ENCODE assay signal across 21 cellular contexts in the genomic region with DNA sequence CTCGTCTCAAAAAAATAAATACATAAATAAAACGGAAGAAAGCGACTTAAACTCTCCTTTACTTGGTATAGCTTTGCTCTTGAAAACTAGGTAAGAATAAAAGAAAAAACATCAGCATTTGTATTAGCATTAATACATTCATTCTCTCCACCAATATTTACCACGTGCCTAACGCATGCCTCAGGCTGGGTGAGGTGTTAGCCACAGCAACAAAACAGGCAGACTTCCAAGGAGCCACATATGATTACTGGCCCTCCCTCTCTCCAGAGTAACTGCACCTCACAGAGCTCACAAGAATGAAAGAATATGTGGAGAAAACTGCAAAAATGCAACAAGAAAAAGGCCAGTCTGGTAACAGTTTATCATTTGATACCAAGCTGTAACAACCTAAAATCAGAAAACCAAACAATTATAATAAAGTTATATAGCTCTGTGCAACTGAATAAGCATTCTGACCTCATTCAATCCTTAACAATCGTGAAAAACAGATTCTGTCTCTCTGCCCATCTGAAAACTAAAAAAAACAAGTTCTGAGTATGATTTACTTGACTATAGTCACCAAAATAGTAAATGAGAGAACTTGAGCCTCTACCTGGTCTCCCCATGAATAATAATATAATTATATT. TPM values are rescaled to one million over a fixed set of nuclear protein-coding genes. Genes with fewer than 3 reads are reported as not detected.
DNase-seq lines count a peak whose midpoint lies in the region; ATAC-seq, FAIRE-seq and TF ChIP-seq lines count a peak whose summit lies in the region.
"Had no signal": no experiment of that assay in that cellular context is flagged by ENCODE, and none has a peak within 500 bp of the region (broad histone marks: within the 10 kb centered on the region; RNA-seq: fewer than 3 reads in every experiment).

No MANE protein-coding gene starts in this region.

- no peak for DNase-seq in activated CD8-positive, alpha-beta T cell treated with anti-CD3 and anti-CD28 coated beads for 36 hours
- DNase-seq in activated CD8-positive, alpha-beta T cell treated with anti-CD3 and anti-CD28 coated beads, Interleukin-2, amount 10 ng/mL, durations not matched to agents 7 days and 5 days = no peak
- DNase-seq in activated T-helper 2 cell treated with anti-CD3 and anti-CD28 coated beads, Interferon-gamma antibody, Interleukin-2, Interleukin-4, amounts not matched to agents 10 μg/mL and 5 μg/mL and 100 μg/mL, durations not matched to agents 14 hours and 24 hours and 36 hours (ENCODE audit: low spot score) = no peak
- DNase-seq in fibroblast of mammary gland (ENCODE audit: low read depth) = peak; percentile 27
- DNase-seq in small intestine = peak; percentile 7
- no peak for DNase-seq in activated effector memory CD4-positive, alpha-beta T cell treated with Interleukin-2 at 50 U/mL for 16 hours
- DNase-seq in Karpas-422 = no peak
- DNase-seq in Calu3 = no peak
- DNase-seq: activated B cell treated with CpG ODN at 0.5 μM for 24 hours; CD4-positive, CD25-positive, alpha-beta regulatory T cell; MG63; NCI-H187 treated with DMSO at 0.1 percent for 48 hours; NCI-H69; Peyer's patch; sigmoid colon; stimulated activated CD4-positive, alpha-beta T cell treated with anti-CD3 and anti-CD28 coated beads, Interleukin-4, amount 100 ng/mL, for 24 hours had no signal

- H3K4me1 Mint-ChIP-seq in activated CD8-positive, alpha-beta T cell treated with anti-CD3 and anti-CD28 coated beads for 36 hours (ENCODE audit: low read depth) = peaks cover 64% of the 10 kb centered on the region
- H3K4me1 Mint-ChIP-seq in activated CD8-positive, alpha-beta T cell treated with anti-CD3 and anti-CD28 coated beads, Interleukin-2, amount 10 ng/mL, durations not matched to agents 7 days and 5 days (ENCODE audit: low read depth) = peaks cover 60% of the 10 kb centered on the region
- H3K4me1 Mint-ChIP-seq in activated T-helper 2 cell treated with anti-CD3 and anti-CD28 coated beads, Interferon-gamma antibody, Interleukin-2, Interleukin-4, amounts not matched to agents 10 μg/mL and 5 μg/mL and 100 μg/mL, durations not matched to agents 14 hours and 24 hours and 36 hours (ENCODE audit: low read depth) = peaks cover 39% of the 10 kb centered on the region
- no peaks in the 10 kb centered on the region for H3K4me1 Mint-ChIP-seq in Calu3 (ENCODE audit: low read depth, unreplicated experiment)

- peaks cover 99% of the 10 kb centered on the region for H3K79me2 ChIP-seq in Karpas-422 (ENCODE audit: low read length)

- H3K9ac ChIP-seq in Karpas-422 (ENCODE audit: low read length) = no peak overlapping the region

- H3K27ac ChIP-seq in small intestine (ENCODE audit: low read depth in 1 of 2, low read length in 1 of 2) = no peak overlapping the region
- no peak overlapping the region for H3K27ac ChIP-seq in Karpas-422 (ENCODE audit: low read length)
- H3K27ac ChIP-seq: Peyer's patch, sigmoid colon, tibial nerve had no signal

- H3K9me2 ChIP-seq in Karpas-422 (replicated peaks; ENCODE audit: insufficient read depth, low read length) = no peaks in the 10 kb centered on the region

- no peak for ATAC-seq in activated CD8-positive, alpha-beta T cell treated with anti-CD3 and anti-CD28 coated beads for 36 hours
- ATAC-seq in activated CD8-positive, alpha-beta T cell treated with anti-CD3 and anti-CD28 coated beads, Interleukin-2, amount 10 ng/mL, durations not matched to agents 7 days and 5 days = no peak

- CTCF ChIA-PET in activated CD8-positive, alpha-beta T cell treated with anti-CD3 and anti-CD28 coated beads for 36 hours (lab: Charles Lee) = interaction anchor here (1.0 to 1.4 kb wide), 2 partner anchors 9 to 66 kb away, joined by 3 to 4 read pairs; no protein-coding TSS in a partner anchor
- CTCF ChIA-PET in activated CD8-positive, alpha-beta T cell treated with anti-CD3 and anti-CD28 coated beads, Interleukin-2, amount 10 ng/mL, durations not matched to agents 7 days and 5 days (lab: Charles Lee) = interaction anchor here (0.8 to 7.6 kb wide), 7 partner anchors 10 to 66 kb away, joined by 3 to 64 read pairs (median 5); a partner anchor contains a TSS
- CTCF ChIA-PET in Calu3 (lab: Charles Lee) = no interaction called here

- H3K36me3 Mint-ChIP-seq in activated CD8-positive, alpha-beta T cell treated with anti-CD3 and anti-CD28 coated beads for 36 hours (ENCODE audit: low read depth) = peaks cover 10% of the 10 kb centered on the region
- H3K36me3 Mint-ChIP-seq in activated CD8-positive, alpha-beta T cell treated with anti-CD3 and anti-CD28 coated beads, Interleukin-2, amount 10 ng/mL, durations not matched to agents 7 days and 5 days (ENCODE audit: low read depth) = peaks cover 25% of the 10 kb centered on the region
- peaks cover 17% of the 10 kb centered on the region for H3K36me3 Mint-ChIP-seq in activated T-helper 2 cell treated with anti-CD3 and anti-CD28 coated beads, Interferon-gamma antibody, Interleukin-2, Interleukin-4, amounts not matched to agents 10 μg/mL and 5 μg/mL and 100 μg/mL, durations not matched to agents 14 hours and 24 hours and 36 hours (ENCODE audit: low read depth)
- no peaks in the 10 kb centered on the region for H3K36me3 Mint-ChIP-seq in Calu3 (ENCODE audit: insufficient read depth, unreplicated experiment)

- WGBS in small intestine, 3 donors = 71 to 79% (median 73%) methylated on average over 6 of the region's 6 CpGs

- no peaks in the 10 kb centered on the region for H3K9me3 Mint-ChIP-seq in activated CD8-positive, alpha-beta T cell treated with anti-CD3 and anti-CD28 coated beads for 36 hours
- no peaks in the 10 kb centered on the region for H3K9me3 Mint-ChIP-seq in activated CD8-positive, alpha-beta T cell treated with anti-CD3 and anti-CD28 coated beads, Interleukin-2, amount 10 ng/mL, durations not matched to agents 7 days and 5 days (ENCODE audit: insufficient read depth)
- no peaks in the 10 kb centered on the region for H3K9me3 Mint-ChIP-seq in activated T-helper 2 cell treated with anti-CD3 and anti-CD28 coated beads, Interferon-gamma antibody, Interleukin-2, Interleukin-4, amounts not matched to agents 10 μg/mL and 5 μg/mL and 100 μg/mL, durations not matched to agents 14 hours and 24 hours and 36 hours
- H3K9me3 Mint-ChIP-seq in Calu3 (ENCODE audit: low read depth, unreplicated experiment) = no peaks in the 10 kb centered on the region
- H3K9me3 Mint-ChIP-seq: activated B cell treated with CpG ODN at 0.5 μM for 24 hours; activated naive CD4-positive, alpha-beta T cell treated with anti-CD3 and anti-CD28 coated beads, Interleukin-2, amount 50 U/mL, for 24 hours; CD4-positive, CD25-positive, alpha-beta regulatory T cell had no signal

- no peak for TF ChIP-seq CTCF in activated CD8-positive, alpha-beta T cell treated with anti-CD3 and anti-CD28 coated beads for 36 hours (IDR thresholded peaks at IDR 0.05)
- TF ChIP-seq CTCF in fibroblast of mammary gland (conservative IDR thresholded peaks at IDR 0.05; ENCODE audit: control insufficient read depth, insufficient read depth, low read depth, low read length) = no peak
- no peak for TF ChIP-seq CTCF in Calu3 (IDR thresholded peaks at IDR 0.05; ENCODE audit: unreplicated experiment)

- H3K27me3 ChIP-seq in small intestine (ENCODE audit: control insufficient read depth in 2 of 2, insufficient read depth in 2 of 2, low read length in 2 of 2) (no peaks in the 10 kb centered on the region), Karpas-422 (ENCODE audit: low read length) (no peaks in the 10 kb centered on the region)
- H3K27me3 ChIP-seq: MG63, Peyer's patch, sigmoid colon, tibial nerve had no signal

- H2AFZ ChIP-seq in Karpas-422 (ENCODE audit: low read length) = no peak overlapping the region

- H3K4me1 ChIP-seq in small intestine (ENCODE audit: control insufficient read depth in 2 of 2, insufficient read depth in 1 of 2, low read depth in 1 of 2, low read length in 1 of 2) (peaks cover 0 to 5% of the 10 kb centered on the region in 2 donors), Karpas-422 (ENCODE audit: low read length) (peaks cover 31% of the 10 kb centered on the region)

- H3K4me3 ChIP-seq in fibroblast of mammary gland (ENCODE audit: control insufficient read depth, low read depth, low read length) (no peak overlapping the region), small intestine (ENCODE audit: low read depth in 1 of 2, low read length in 2 of 2) (no peak overlapping the region), Karpas-422 (ENCODE audit: low read length) (no peak overlapping the region)
- H3K4me3 ChIP-seq: MG63, Peyer's patch, sigmoid colon, tibial nerve had no signal

- H3K4me3 Mint-ChIP-seq in activated CD8-positive, alpha-beta T cell treated with anti-CD3 and anti-CD28 coated beads for 36 hours = no peak overlapping the region
- no peak overlapping the region for H3K4me3 Mint-ChIP-seq in activated CD8-positive, alpha-beta T cell treated with anti-CD3 and anti-CD28 coated beads, Interleukin-2, amount 10 ng/mL, durations not matched to agents 7 days and 5 days
- H3K4me3 Mint-ChIP-seq in activated T-helper 2 cell treated with anti-CD3 and anti-CD28 coated beads, Interferon-gamma antibody, Interleukin-2, Interleukin-4, amounts not matched to agents 10 μg/mL and 5 μg/mL and 100 μg/mL, durations not matched to agents 14 hours and 24 hours and 36 hours (ENCODE audit: low read depth) = no peak overlapping the region
- no peak overlapping the region for H3K4me3 Mint-ChIP-seq in Calu3 (ENCODE audit: low read depth, unreplicated experiment)
- H3K4me3 Mint-ChIP-seq: activated B cell treated with CpG ODN at 0.5 μM for 24 hours; activated naive CD4-positive, alpha-beta T cell treated with anti-CD3 and anti-CD28 coated beads, Interleukin-2, amount 50 U/mL, for 24 hours had no signal

- intact Hi-C loops in activated CD8-positive, alpha-beta T cell treated with anti-CD3 and anti-CD28 coated beads for 36 hours (cut with micrococcal nuclease) = no loop called here
- intact Hi-C loops in activated T-helper 2 cell treated with anti-CD3 and anti-CD28 coated beads, Interferon-gamma antibody, Interleukin-2, Interleukin-4, amounts not matched to agents 10 μg/mL and 5 μg/mL and 100 μg/mL, durations not matched to agents 14 hours and 24 hours and 36 hours (cut with micrococcal nuclease) = no loop called here
- intact Hi-C loops in Calu3 (cut with micrococcal nuclease; ENCODE audit: unreplicated experiment) = loop anchor here (10.0 kb wide), 1 partner anchor 51 kb away; a partner anchor contains a TSS

- no peaks in the 10 kb centered on the region for H3K36me3 ChIP-seq in small intestine (ENCODE audit: control insufficient read depth in 2 of 2, insufficient read depth in 2 of 2, low read length in 2 of 2)
- no peaks in the 10 kb centered on the region for H3K36me3 ChIP-seq in Karpas-422 (ENCODE audit: insufficient read depth, low read length)
- H3K36me3 ChIP-seq: MG63, Peyer's patch, sigmoid colon, tibial nerve had no signal

- no peak for FAIRE-seq in small intestine (lab: Jason Lieb, UNC)
- FAIRE-seq: endometrium, H1 had no signal

- POLR2A ChIA-PET in activated CD8-positive, alpha-beta T cell treated with anti-CD3 and anti-CD28 coated beads for 36 hours (lab: Charles Lee) = interaction anchor here (0.6 to 1.7 kb wide), 3 partner anchors 66 to 1818 kb away, joined by 3 to 6 read pairs (median 4); a partner anchor contains a TSS
- POLR2A ChIA-PET in activated CD8-positive, alpha-beta T cell treated with anti-CD3 and anti-CD28 coated beads, Interleukin-2, amount 10 ng/mL, durations not matched to agents 7 days and 5 days (lab: Charles Lee) = interaction anchor here (0.6 to 2.6 kb wide), 5 partner anchors 15 to 66 kb away, joined by 3 to 12 read pairs (median 5); a partner anchor contains a TSS

- H3K27me3 Mint-ChIP-seq in activated CD8-positive, alpha-beta T cell treated with anti-CD3 and anti-CD28 coated beads for 36 hours = no peaks in the 10 kb centered on the region
- H3K27me3 Mint-ChIP-seq in activated CD8-positive, alpha-beta T cell treated with anti-CD3 and anti-CD28 coated beads, Interleukin-2, amount 10 ng/mL, durations not matched to agents 7 days and 5 days (ENCODE audit: low read depth) = no peaks in the 10 kb centered on the region
- no peaks in the 10 kb centered on the region for H3K27me3 Mint-ChIP-seq in activated T-helper 2 cell treated with anti-CD3 and anti-CD28 coated beads, Interferon-gamma antibody, Interleukin-2, Interleukin-4, amounts not matched to agents 10 μg/mL and 5 μg/mL and 100 μg/mL, durations not matched to agents 14 hours and 24 hours and 36 hours (ENCODE audit: low read depth)
- no peaks in the 10 kb centered on the region for H3K27me3 Mint-ChIP-seq in Calu3 (ENCODE audit: unreplicated experiment)
- H3K27me3 Mint-ChIP-seq: activated B cell treated with CpG ODN at 0.5 μM for 24 hours; activated naive CD4-positive, alpha-beta T cell treated with anti-CD3 and anti-CD28 coated beads, Interleukin-2, amount 50 U/mL, for 24 hours; CD4-positive, CD25-positive, alpha-beta regulatory T cell had no signal

- no peaks in the 10 kb centered on the region for H3K9me3 ChIP-seq in small intestine (ENCODE audit: control insufficient read depth, low read depth)
- no peaks in the 10 kb centered on the region for H3K9me3 ChIP-seq in Karpas-422 (ENCODE audit: low read length)
- H3K9me3 ChIP-seq: MG63, Peyer's patch, sigmoid colon, tibial nerve had no signal

- BruUV-seq in Calu3 (replicated peaks; lab: Mats Ljungman, UMichigan) = no TSS peak

- H4K20me1 ChIP-seq in Karpas-422 (ENCODE audit: insufficient read depth, low read depth, low read length) = 0 out of 2 replicates have a peak, but pooled peaks cover 10% of the 10 kb centered on the region

- no peak overlapping the region for H3K4me2 ChIP-seq in Karpas-422 (ENCODE audit: low read depth, low read length, poor library complexity, severe bottlenecking)

- H3K27ac Mint-ChIP-seq in activated CD8-positive, alpha-beta T cell treated with anti-CD3 and anti-CD28 coated beads for 36 hours = peak overlapping the region; percentile 64
- H3K27ac Mint-ChIP-seq in activated CD8-positive, alpha-beta T cell treated with anti-CD3 and anti-CD28 coated beads, Interleukin-2, amount 10 ng/mL, durations not matched to agents 7 days and 5 days = no peak overlapping the region
- peak overlapping the region; percentile 30 for H3K27ac Mint-ChIP-seq in activated T-helper 2 cell treated with anti-CD3 and anti-CD28 coated beads, Interferon-gamma antibody, Interleukin-2, Interleukin-4, amounts not matched to agents 10 μg/mL and 5 μg/mL and 100 μg/mL, durations not matched to agents 14 hours and 24 hours and 36 hours
- H3K27ac Mint-ChIP-seq in Calu3 (ENCODE audit: unreplicated experiment) = no peak overlapping the region
- H3K27ac Mint-ChIP-seq: activated B cell treated with CpG ODN at 0.5 μM for 24 hours; activated naive CD4-positive, alpha-beta T cell treated with anti-CD3 and anti-CD28 coated beads, Interleukin-2, amount 50 U/mL, for 24 hours; CD4-positive, CD25-positive, alpha-beta regulatory T cell had no signal

RNA-seq across cellular contexts. Expression of a gene that starts 5.2 kb away (rescaled TPM):
- total RNA-seq in activated CD8-positive, alpha-beta T cell treated with anti-CD3 and anti-CD28 coated beads for 36 hours = 10 to 100 TPM; 14.3 to 16.8 TPM
- total RNA-seq in activated CD8-positive, alpha-beta T cell treated with anti-CD3 and anti-CD28 coated beads, Interleukin-2, amount 10 ng/mL, durations not matched to agents 7 days and 5 days = 10 to 100 TPM; 15.6 to 18.7 TPM
- total RNA-seq in activated T-helper 2 cell treated with anti-CD3 and anti-CD28 coated beads, Interferon-gamma antibody, Interleukin-2, Interleukin-4, amounts not matched to agents 10 μg/mL and 5 μg/mL and 100 μg/mL, durations not matched to agents 14 hours and 24 hours and 36 hours = 13.8 and 14.0 TPM in 2 replicates
- 1 to 10 TPM; 3.2 to 8.4 (median 5.6) TPM for polyA plus RNA-seq in small intestine
- 32.6 and 35.1 TPM in 2 replicates for total RNA-seq in Karpas-422 (2014; rRNA removed; shearing (Covaris generic); ENCODE audit: low replicate concordance)
- 4.6 and 4.8 TPM in 2 replicates for total RNA-seq in Calu3 (2022)

RNA-seq across cellular contexts. Expression of a gene that starts 23.4 kb away (rescaled TPM):
- not detected for total RNA-seq in activated CD8-positive, alpha-beta T cell treated with anti-CD3 and anti-CD28 coated beads for 36 hours
- total RNA-seq in activated CD8-positive, alpha-beta T cell treated with anti-CD3 and anti-CD28 coated beads, Interleukin-2, amount 10 ng/mL, durations not matched to agents 7 days and 5 days = not detected
- not detected in 2 replicates for total RNA-seq in activated T-helper 2 cell treated with anti-CD3 and anti-CD28 coated beads, Interferon-gamma antibody, Interleukin-2, Interleukin-4, amounts not matched to agents 10 μg/mL and 5 μg/mL and 100 μg/mL, durations not matched to agents 14 hours and 24 hours and 36 hours
- not detected for polyA plus RNA-seq in small intestine
- not detected in 2 replicates for total RNA-seq in Karpas-422 (2014; rRNA removed; shearing (Covaris generic); ENCODE audit: low replicate concordance)
- total RNA-seq in Calu3 (2022) = not detected in 2 replicates
- total RNA-seq: activated B cell treated with CpG ODN at 0.5 μM for 24 hours; CD4-positive, CD25-positive, alpha-beta regulatory T cell; H1; HT-29; Peyer's patch; sigmoid colon; tibial nerve had no signal
- polyA plus RNA-seq: CD4-positive, CD25-positive, alpha-beta regulatory T cell; H1; sigmoid colon had no signal

RNA-seq across cellular contexts. Expression of a gene that starts 36.6 kb away (rescaled TPM):
- total RNA-seq in activated CD8-positive, alpha-beta T cell treated with anti-CD3 and anti-CD28 coated beads for 36 hours = not detected
- not detected for total RNA-seq in activated CD8-positive, alpha-beta T cell treated with anti-CD3 and anti-CD28 coated beads, Interleukin-2, amount 10 ng/mL, durations not matched to agents 7 days and 5 days
- not detected in 2 replicates for total RNA-seq in activated T-helper 2 cell treated with anti-CD3 and anti-CD28 coated beads, Interferon-gamma antibody, Interleukin-2, Interleukin-4, amounts not matched to agents 10 μg/mL and 5 μg/mL and 100 μg/mL, durations not matched to agents 14 hours and 24 hours and 36 hours
- not detected for polyA plus RNA-seq in small intestine
- total RNA-seq in Karpas-422 (2014; rRNA removed; shearing (Covaris generic); ENCODE audit: low replicate concordance) = not detected in 2 replicates
- not detected in 2 replicates for total RNA-seq in Calu3 (2022)
- total RNA-seq: activated B cell treated with CpG ODN at 0.5 μM for 24 hours; CD4-positive, CD25-positive, alpha-beta regulatory T cell; H1; HT-29; Peyer's patch; sigmoid colon; tibial nerve had no signal
- polyA plus RNA-seq: CD4-positive, CD25-positive, alpha-beta regulatory T cell; sigmoid colon had no signal

RNA-seq across cellular contexts. Expression of a gene that starts 54.1 kb away (rescaled TPM):
- 10 to 100 TPM; 11.8 to 13.7 TPM for total RNA-seq in activated CD8-positive, alpha-beta T cell treated with anti-CD3 and anti-CD28 coated beads for 36 hours
- total RNA-seq in activated CD8-positive, alpha-beta T cell treated with anti-CD3 and anti-CD28 coated beads, Interleukin-2, amount 10 ng/mL, durations not matched to agents 7 days and 5 days = 10 to 100 TPM; 11.1 to 15.8 TPM
- total RNA-seq in activated T-helper 2 cell treated with anti-CD3 and anti-CD28 coated beads, Interferon-gamma antibody, Interleukin-2, Interleukin-4, amounts not matched to agents 10 μg/mL and 5 μg/mL and 100 μg/mL, durations not matched to agents 14 hours and 24 hours and 36 hours = 9.6 and 13.2 TPM in 2 replicates
- polyA plus RNA-seq in small intestine = 1 to 10 TPM; 3.2 to 5.8 (median 3.8) TPM
- total RNA-seq in Karpas-422 (2014; rRNA removed; shearing (Covaris generic); ENCODE audit: low replicate concordance) = 13.9 and 41.4 TPM in 2 replicates
- 4.5 and 5.0 TPM in 2 replicates for total RNA-seq in Calu3 (2022)

Comparison
In these comparisons a context has a peak if more than half of its experiments do, and no peak if none do; other contexts are left out.
1. H3K27ac Mint-ChIP-seq: peak in activated CD8-positive, alpha-beta T cell treated with anti-CD3 and anti-CD28 coated beads for 36 hours (single experiment) and activated T-helper 2 cell treated with anti-CD3 and anti-CD28 coated beads, Interferon-gamma antibody, Interleukin-2, Interleukin-4, amounts not matched to agents 10 μg/mL and 5 μg/mL and 100 μg/mL, durations not matched to agents 14 hours and 24 hours and 36 hours (single experiment); none in activated CD8-positive, alpha-beta T cell treated with anti-CD3 and anti-CD28 coated beads, Interleukin-2, amount 10 ng/mL, durations not matched to agents 7 days and 5 days (single experiment) and Calu3 (single experiment).
2. DNase-seq: peak in fibroblast of mammary gland (single experiment) and small intestine (single experiment); none in activated CD8-positive, alpha-beta T cell treated with anti-CD3 and anti-CD28 coated beads for 36 hours (single experiment), activated CD8-positive, alpha-beta T cell treated with anti-CD3 and anti-CD28 coated beads, Interleukin-2, amount 10 ng/mL, durations not matched to agents 7 days and 5 days (single experiment), activated T-helper 2 cell treated with anti-CD3 and anti-CD28 coated beads, Interferon-gamma antibody, Interleukin-2, Interleukin-4, amounts not matched to agents 10 μg/mL and 5 μg/mL and 100 μg/mL, durations not matched to agents 14 hours and 24 hours and 36 hours (single experiment), activated effector memory CD4-positive, alpha-beta T cell treated with Interleukin-2 at 50 U/mL for 16 hours (single experiment), Karpas-422 (single experiment) and Calu3 (single experiment).